ENCODE assay signal across 8 cellular contexts in genomic region chr12:49098035-49098451, GRCh38. TPM values are rescaled to one million over a fixed set of nuclear protein-coding genes. Genes with fewer than 3 reads are reported as not detected.
DNase-seq lines count a peak whose midpoint lies in the region; ATAC-seq and TF ChIP-seq lines count a peak whose summit lies in the region.

No MANE protein-coding gene starts in this region.

- no peak overlapping the region for H3K27ac Mint-ChIP-seq in activated CD4-positive, alpha-beta T cell treated with anti-CD3 and anti-CD28 coated beads for 36 hours
- H3K27ac Mint-ChIP-seq in stimulated activated naive CD8-positive, alpha-beta T cell treated with anti-CD3 and anti-CD28 coated beads, Interleukin-15, amount 100 ng/mL, for 72 hours, result no peak overlapping the region

- peaks cover 8% of the 10 kb centered on the region for H3K4me1 Mint-ChIP-seq in activated CD4-positive, alpha-beta T cell treated with anti-CD3 and anti-CD28 coated beads for 36 hours
- H3K4me1 Mint-ChIP-seq in stimulated activated naive CD8-positive, alpha-beta T cell treated with anti-CD3 and anti-CD28 coated beads, Interleukin-15, amount 100 ng/mL, for 72 hours, result peaks cover 13% of the 10 kb centered on the region

- no peak overlapping the region for H3K4me3 Mint-ChIP-seq in activated CD4-positive, alpha-beta T cell treated with anti-CD3 and anti-CD28 coated beads for 36 hours
- no peak overlapping the region for H3K4me3 Mint-ChIP-seq in stimulated activated naive CD8-positive, alpha-beta T cell treated with anti-CD3 and anti-CD28 coated beads, Interleukin-15, amount 100 ng/mL, for 72 hours

- intact Hi-C loops in activated CD4-positive, alpha-beta T cell treated with anti-CD3 and anti-CD28 coated beads for 36 hours (cut with DNase I, micrococcal nuclease), result loop anchor here (1.0 to 2.0 kb wide), 2 partner anchors 33 to 34 kb away; no protein-coding TSS in a partner anchor

- H3K9me3 Mint-ChIP-seq in activated CD4-positive, alpha-beta T cell treated with anti-CD3 and anti-CD28 coated beads for 36 hours (ENCODE audit: low read depth), result no peaks in the 10 kb centered on the region
- H3K9me3 Mint-ChIP-seq in stimulated activated naive CD8-positive, alpha-beta T cell treated with anti-CD3 and anti-CD28 coated beads, Interleukin-15, amount 100 ng/mL, for 72 hours, result no peaks in the 10 kb centered on the region

- peak; percentile 76 for ATAC-seq in activated CD4-positive, alpha-beta T cell treated with anti-CD3 and anti-CD28 coated beads for 36 hours
- peak; percentile 58 for ATAC-seq in stimulated activated naive CD8-positive, alpha-beta T cell treated with anti-CD3 and anti-CD28 coated beads, Interleukin-15, amount 100 ng/mL, for 72 hours
- no peak for ATAC-seq in HG03095 (IDR thresholded peaks at IDR 0.05; ENCODE audit: unreplicated experiment)
- ATAC-seq in HG03175 (IDR thresholded peaks at IDR 0.05; ENCODE audit: unreplicated experiment), result no peak

- H3K27me3 Mint-ChIP-seq in activated CD4-positive, alpha-beta T cell treated with anti-CD3 and anti-CD28 coated beads for 36 hours, result peaks cover 19% of the 10 kb centered on the region
- H3K27me3 Mint-ChIP-seq in stimulated activated naive CD8-positive, alpha-beta T cell treated with anti-CD3 and anti-CD28 coated beads, Interleukin-15, amount 100 ng/mL, for 72 hours, result peaks cover 28% of the 10 kb centered on the region

- CTCF ChIA-PET in activated CD4-positive, alpha-beta T cell treated with anti-CD3 and anti-CD28 coated beads for 36 hours (lab: Charles Lee), result interaction anchor here (0.6 to 9.1 kb wide), 24 partner anchors 10 to 558 kb away, joined by 3 to 124 read pairs (median 4); partner anchors contain the start of genes ARF3, LMBR1L, RHEBL1 and TUBA1A

- H3K36me3 Mint-ChIP-seq in activated CD4-positive, alpha-beta T cell treated with anti-CD3 and anti-CD28 coated beads for 36 hours (ENCODE audit: low read depth), result peaks cover 25% of the 10 kb centered on the region

- H3K27ac ChIP-seq in coronary artery, result no peak overlapping the region

- no peak overlapping the region for H3K4me3 ChIP-seq in coronary artery

- DNase-seq in GM03348 (ENCODE audit: low spot score) (peak; percentile 65), M059J (ENCODE audit: low read depth) (peak; percentile 25), coronary artery (ENCODE audit: low spot score) (no peak), midbrain (lab: John Stamatoyannopoulos, UW) (peak; percentile 55)
- DNase-seq in activated CD4-positive, alpha-beta T cell treated with anti-CD3 and anti-CD28 coated beads for 36 hours, result peak; percentile 80
- peak; percentile 56 to 59 for DNase-seq in stimulated activated naive CD8-positive, alpha-beta T cell treated with anti-CD3 and anti-CD28 coated beads, Interleukin-15, amount 100 ng/mL, for 72 hours

- POLR2A ChIA-PET in activated CD4-positive, alpha-beta T cell treated with anti-CD3 and anti-CD28 coated beads for 36 hours (lab: Charles Lee), result no interaction called here

- TF ChIP-seq CTCF in coronary artery (IDR thresholded peaks at IDR 0.05), result peak; percentile 69

RNA-seq across cellular contexts. Expression of gene DHH, which starts 3.4 kb away (rescaled TPM):
- not detected in 2 replicates for total RNA-seq in M059J (2014; rRNA removed; shearing (Covaris generic))
- not detected for total RNA-seq in activated CD4-positive, alpha-beta T cell treated with anti-CD3 and anti-CD28 coated beads for 36 hours

RNA-seq across cellular contexts. Expression of gene LMBR1L, which starts 12.6 kb away (rescaled TPM):
- 11.7 and 14.7 TPM in 2 replicates for total RNA-seq in M059J (2014; rRNA removed; shearing (Covaris generic))
- total RNA-seq in activated CD4-positive, alpha-beta T cell treated with anti-CD3 and anti-CD28 coated beads for 36 hours, result 10 to 100 TPM; 45.0 to 48.0 TPM

RNA-seq across cellular contexts. Expression of gene RHEBL1, which starts 28.3 kb away (rescaled TPM):
- total RNA-seq in M059J (2014; rRNA removed; shearing (Covaris generic)), result 2.5 and 4.5 TPM in 2 replicates
- total RNA-seq in activated CD4-positive, alpha-beta T cell treated with anti-CD3 and anti-CD28 coated beads for 36 hours, result 10 to 100 TPM in 1 of 2 experiments, 1 to 10 TPM in 1; 6.7 to 13.3 TPM

RNA-seq across cellular contexts. Expression of gene TUBA1B, which starts 33.2 kb away (rescaled TPM):
- 3,492 and 4,068 TPM in 2 replicates for total RNA-seq in M059J (2014; rRNA removed; shearing (Covaris generic))
- total RNA-seq in activated CD4-positive, alpha-beta T cell treated with anti-CD3 and anti-CD28 coated beads for 36 hours, result 1,000 to 10,000 TPM; 2,393 to 2,425 TPM

RNA-seq across cellular contexts. Expression of gene KMT2D, which starts 37.4 kb away (rescaled TPM):
- total RNA-seq in M059J (2014; rRNA removed; shearing (Covaris generic)), result 5.9 and 16.1 TPM in 2 replicates
- 10 to 100 TPM; 48.3 to 58.2 TPM for total RNA-seq in activated CD4-positive, alpha-beta T cell treated with anti-CD3 and anti-CD28 coated beads for 36 hours

Comparison
In these comparisons a context has a peak if more than half of its experiments do, and no peak if none do; other contexts are left out.
1. ATAC-seq: peak in activated CD4-positive, alpha-beta T cell treated with anti-CD3 and anti-CD28 coated beads for 36 hours (single experiment) and stimulated activated naive CD8-positive, alpha-beta T cell treated with anti-CD3 and anti-CD28 coated beads, Interleukin-15, amount 100 ng/mL, for 72 hours (single experiment); none in HG03095 (single experiment) and HG03175 (single experiment).